8 cellular contexts compared by ENCODE assay signal in genomic region chr16:67028555-67029248, GRCh38. TPM values are rescaled to one million over a fixed set of nuclear protein-coding genes. Genes with fewer than 3 reads are reported as not detected.
A peak's percentile ranks its signal among the peaks of the same experiment; 100 is the strongest.
DNase-seq lines count a peak whose midpoint lies in the region; ATAC-seq and TF ChIP-seq lines count a peak whose summit lies in the region.

Gene CBFB, plus strand, starts transcription at chr16:67029149. Its CDS starts 259 bp downstream, at chr16:67029408.

- H3K9me3 ChIP-seq in HUES64 (ENCODE audit: insufficient read depth, low read depth, low read length) = no peaks in the 10 kb centered on the region
- no peaks in the 10 kb centered on the region for H3K9me3 ChIP-seq in mucosa of descending colon

- peak within 1 kb of the TSS; percentile 65 for H3K27ac ChIP-seq in HUES64 (ENCODE audit: low read depth, low read length)

- H3K36me3 ChIP-seq in HUES64 (ENCODE audit: insufficient read depth, low read length) = peaks cover 11% of the 10 kb centered on the region; the same call in 1 of the 2 replicates
- no peaks in the 10 kb centered on the region for H3K36me3 ChIP-seq in mucosa of descending colon (ENCODE audit: low read depth)

- DNase-seq in D341Med (ENCODE audit: low spot score) = peak; percentile 99
- DNase-seq in OCI-M1 (lab: John Stamatoyannopoulos, UW) = peak; percentile 94
- peak; percentile 83 for DNase-seq in activated T-cell treated with anti-CD3 and anti-CD28 coated beads for 24 hours (ENCODE audit: low read depth)
- DNase-seq in epithelial cell of esophagus (ENCODE audit: low read depth) = peak; percentile 91
- DNase-seq in mucosa of descending colon = peak; percentile 92 to 95 (median 95)
- peak; percentile 80 to 90 for DNase-seq in stimulated activated CD8-positive, alpha-beta memory T cell treated with anti-CD3 and anti-CD28 coated beads, Interleukin-4, amount 100 ng/mL, for 1 hour (ENCODE audit: low read depth in 2 of 2, low spot score in 1 of 2)

- peak within 1 kb of the TSS; percentile 92 for H3K9ac ChIP-seq in HUES64 (ENCODE audit: low read depth, low read length)

- ATAC-seq in GM21390 (IDR thresholded peaks at IDR 0.05; ENCODE audit: unreplicated experiment) (peak; percentile 64), mucosa of descending colon (peak; percentile 95)

- peaks cover 3% of the 10 kb centered on the region; the same call in 1 of the 2 replicates for H3K4me1 ChIP-seq in HUES64 (ENCODE audit: insufficient read depth, low read length)
- peaks cover 9% of the 10 kb centered on the region for H3K4me1 ChIP-seq in mucosa of descending colon (ENCODE audit: low read depth)

- H3K27me3 ChIP-seq in HUES64 (ENCODE audit: insufficient read depth, low read length) = peaks cover 6% of the 10 kb centered on the region

- intact Hi-C loops in mucosa of descending colon (cut with DNase I, micrococcal nuclease) = no loop called here

- H3K4me3 ChIP-seq in HUES64 (ENCODE audit: low read length) = peak within 1 kb of the TSS; percentile 86
- H3K4me3 ChIP-seq in epithelial cell of esophagus (ENCODE audit: low read length) = peak within 1 kb of the TSS; percentile 70
- peak within 1 kb of the TSS; percentile 77 for H3K4me3 ChIP-seq in mucosa of descending colon

- TF ChIP-seq CTCF in epithelial cell of esophagus (IDR thresholded peaks at IDR 0.05; ENCODE audit: insufficient read depth, low read depth, low read length, missing control alignments) (no peak), mucosa of descending colon (IDR thresholded peaks at IDR 0.05) (no peak)

- WGBS in HUES64 = 1% methylated on average over 64 of the region's 73 CpGs

RNA-seq across cellular contexts. Expression of gene CBFB, which starts in this region (rescaled TPM):
- 36.2 TPM for polyA plus RNA-seq in HUES64 (2013, experiment 1 of 2)
- polyA plus RNA-seq in HUES64 (2013, experiment 2 of 2) = 38.4 TPM
- 10 to 100 TPM; 26.3 to 35.5 (median 26.8) TPM for total RNA-seq in mucosa of descending colon

Comparison
In these comparisons a context has a peak if more than half of its experiments do, and no peak if none do; other contexts are left out.
1. Peak in every context shown above with its lines: DNase-seq, ATAC-seq, H3K4me3 ChIP-seq and H3K27ac ChIP-seq.